Comparison of ENCODE assay signal across 24 cellular contexts in genomic region chr9:111890254-111890791, GRCh38.
"Had no signal": no experiment of that assay in that cellular context is flagged by ENCODE, and none has a peak within 500 bp of the region (broad histone marks: within the 10 kb centered on the region; RNA-seq: fewer than 3 reads in every experiment).

No MANE protein-coding gene starts in this region.

- ATAC-seq: activated CD4-positive, alpha-beta T cell treated with anti-CD3 and anti-CD28 coated beads for 36 hours had no signal

- H3K27ac ChIP-seq: adrenal gland had no signal

- FAIRE-seq: colon had no signal

- H3K9me3 ChIP-seq: adrenal gland had no signal

- DNase-seq: activated CD4-positive, alpha-beta memory T cell treated with anti-CD3 and anti-CD28 coated beads, Interleukin-2, amount 10 ng/mL, durations not matched to agents 7 days and 5 days; activated CD4-positive, alpha-beta T cell treated with anti-CD3 and anti-CD28 coated beads for 36 hours; activated CD4-positive, alpha-beta T cell treated with anti-CD3 and anti-CD28 coated beads, Interleukin-2, amount 50 U/mL, for 1 hour; activated naive CD4-positive, alpha-beta T cell treated with anti-CD3 and anti-CD28 coated beads, Interleukin-2, amount 50 U/mL, for 16 hours; activated naive CD8-positive, alpha-beta T cell treated with anti-CD3 and anti-CD28 coated beads, Interleukin-2, amount 10 ng/mL, durations not matched to agents 7 days and 5 days; activated T-cell treated with anti-CD3 and anti-CD28 coated beads for 4 hours; activated T-cell treated with anti-CD3 and anti-CD28 coated beads, Interleukin-2, amount 50 U/mL, for 48 hours; adrenal gland; anterior cingulate cortex; cerebellar nuclear complex; Kasumi-1; NCI-H1092; NCI-H1417 treated with DMSO at 0.1 percent for 48 hours; NCI-H1694; NCI-H2029; NCI-H2107; NCI-H345; NCI-H510A treated with DMSO at 0.1 percent for 48 hours; NCI-H69; PC-9; SIG-M5; T-helper 1 cell had no signal

- H3K36me3 ChIP-seq: adrenal gland, WERI-Rb-1 had no signal

- H3K4me3 ChIP-seq: adrenal gland, PC-9 had no signal
